Comparison of ENCODE assay signal across 9 cellular contexts in genomic region chr2:85308951-85309555, GRCh38. TPM values are rescaled to one million over a fixed set of nuclear protein-coding genes. Genes with fewer than 3 reads are reported as not detected.
A peak's percentile ranks its signal among the peaks of the same experiment; 100 is the strongest.
DNase-seq lines count a peak whose midpoint lies in the region; ATAC-seq, FAIRE-seq and TF ChIP-seq lines count a peak whose summit lies in the region.
"Had no signal": no experiment of that assay in that cellular context is flagged by ENCODE, and none has a peak within 500 bp of the region (broad histone marks: within the 10 kb centered on the region; RNA-seq: fewer than 3 reads in every experiment).

No MANE protein-coding gene starts in this region.

- no peaks in the 10 kb centered on the region for H3K9me3 ChIP-seq in mesodermal cell (ENCODE audit: control insufficient read depth, low read length)
- no peaks in the 10 kb centered on the region for H3K9me3 ChIP-seq in small intestine (ENCODE audit: control insufficient read depth, low read depth)

- H3K4me3 ChIP-seq in mesodermal cell (ENCODE audit: extremely low read depth, insufficient read depth, low read length, poor library complexity, severe bottlenecking) (no peak overlapping the region), small intestine (ENCODE audit: low read depth in 1 of 2, low read length in 2 of 2) (no peak overlapping the region)

- peaks cover 20% of the 10 kb centered on the region for H3K36me3 Mint-ChIP-seq in central memory CD8-positive, alpha-beta T cell (ENCODE audit: insufficient read depth)

- WGBS in mesodermal cell (ENCODE audit: insufficient coverage in 2 of 2), 2 experiments, result 75 to 78% methylated on average over 8 to 9 of the region's 14 CpGs
- 11 to 34% (median 32%) methylated on average over 14 of the region's 14 CpGs for WGBS in small intestine, 3 donors

- peak overlapping the region; percentile 76 for H3K4me3 Mint-ChIP-seq in central memory CD8-positive, alpha-beta T cell

- H3K4me1 Mint-ChIP-seq in central memory CD8-positive, alpha-beta T cell, result peaks cover 40% of the 10 kb centered on the region

- peaks cover 18% of the 10 kb centered on the region for H3K27me3 Mint-ChIP-seq in central memory CD8-positive, alpha-beta T cell

- H3K9me3 Mint-ChIP-seq in central memory CD8-positive, alpha-beta T cell, result no peaks in the 10 kb centered on the region

- H3K27ac ChIP-seq in mesodermal cell (ENCODE audit: low read depth, low read length, severe bottlenecking), result peak overlapping the region; percentile 43
- H3K27ac ChIP-seq in small intestine (ENCODE audit: low read depth in 1 of 2, low read length in 1 of 2), result peak overlapping the region in 1 of 2 donors; percentile 56

- TF ChIP-seq CTCF in GM13976 (IDR thresholded peaks at IDR 0.05; ENCODE audit: borderline replicate concordance, control extremely low read depth, extremely low read depth, insufficient read depth, missing control alignments), result no peak

- H3K27ac Mint-ChIP-seq in central memory CD8-positive, alpha-beta T cell (ENCODE audit: low read depth), result peak overlapping the region; percentile 78

- in situ Hi-C loops in GM13976 (cut with MboI; ENCODE audit: low sequenced_read_pairs, unreplicated experiment), result no loop called here

- peak in 2 of 3 experiments; percentile 41 to 77 for DNase-seq in NCI-H1417 (lab: John Stamatoyannopoulos, UW)
- no peak for DNase-seq in NCI-H1417 treated with DMSO at 0.1 percent for 48 hours (lab: John Stamatoyannopoulos, UW)
- DNase-seq in NCI-H2196 (lab: John Stamatoyannopoulos, UW; ENCODE audit: unreplicated experiment), result peak; percentile 68
- DNase-seq in central memory CD8-positive, alpha-beta T cell (ENCODE audit: low spot score in 2 of 2), result no peak
- DNase-seq in GM13976 (ENCODE audit: low spot score), result no peak
- DNase-seq in small intestine, result no peak

- no peaks in the 10 kb centered on the region for H3K27me3 ChIP-seq in small intestine (ENCODE audit: control insufficient read depth in 2 of 2, insufficient read depth in 2 of 2, low read length in 2 of 2)

- peaks cover 28% of the 10 kb centered on the region for H3K4me1 ChIP-seq in mesodermal cell (ENCODE audit: control insufficient read depth, insufficient read depth, low read length, poor library complexity, severe bottlenecking)
- H3K4me1 ChIP-seq in small intestine (ENCODE audit: control insufficient read depth in 2 of 2, insufficient read depth in 1 of 2, low read depth in 1 of 2, low read length in 1 of 2), result peaks cover 5 to 10% of the 10 kb centered on the region in 2 donors

- no peak for FAIRE-seq in small intestine (lab: Jason Lieb, UNC)
- FAIRE-seq: A204.1 had no signal

- H3K36me3 ChIP-seq in mesodermal cell (ENCODE audit: control insufficient read depth, insufficient read depth, low read length), result peaks cover 53% of the 10 kb centered on the region
- H3K36me3 ChIP-seq in small intestine (ENCODE audit: control insufficient read depth in 2 of 2, insufficient read depth in 2 of 2, low read length in 2 of 2), result peaks cover 0 to 4% of the 10 kb centered on the region in 2 donors

- ATAC-seq in central memory CD8-positive, alpha-beta T cell (replicated peaks; ENCODE audit: extremely low read depth, poor library complexity, severe bottlenecking), result peak; percentile 22
- no peak for ATAC-seq in HG02970 (IDR thresholded peaks at IDR 0.05; ENCODE audit: low FRiP score, unreplicated experiment)

RNA-seq across cellular contexts. Expression of gene TGOLN2, which starts 18.7 kb away (rescaled TPM):
- 53.5 TPM for polyA plus RNA-seq in mesodermal cell (2013, experiment 1 of 2)
- polyA plus RNA-seq in mesodermal cell (2013, experiment 2 of 2), result 46.8 TPM
- polyA plus RNA-seq in small intestine, result 10 to 100 TPM; 18.6 to 59.7 (median 26.7) TPM

RNA-seq across cellular contexts. Expression of gene RETSAT, which starts 45.3 kb away (rescaled TPM):
- polyA plus RNA-seq in mesodermal cell (2013, experiment 1 of 2), result 16.1 TPM
- 14.8 TPM for polyA plus RNA-seq in mesodermal cell (2013, experiment 2 of 2)
- 100 to 1,000 TPM in 2 of 3 donors, 10 to 100 TPM in 1; 92.8 to 147 (median 147) TPM for polyA plus RNA-seq in small intestine

RNA-seq across cellular contexts. Expression of gene ELMOD3, which starts 45.5 kb away (rescaled TPM):
- polyA plus RNA-seq in mesodermal cell (2013, experiment 1 of 2), result 11.8 TPM
- 16.2 TPM for polyA plus RNA-seq in mesodermal cell (2013, experiment 2 of 2)
- polyA plus RNA-seq in small intestine, result 10 to 100 TPM; 16.1 to 36.9 (median 20.0) TPM

Comparison
In these comparisons a context has a peak if more than half of its experiments do, and no peak if none do; other contexts are left out.
1. DNase-seq: peak in NCI-H1417 (2 of 3) and NCI-H2196 (single experiment); none in NCI-H1417 treated with DMSO at 0.1 percent for 48 hours (single experiment), central memory CD8-positive, alpha-beta T cell (0 of 2), GM13976 (single experiment) and small intestine (single experiment).